7 cellular contexts compared by ENCODE assay signal in genomic region chr3:156817931-156818765, GRCh38. TPM values are rescaled to one million over a fixed set of nuclear protein-coding genes. Genes with fewer than 3 reads are reported as not detected.
A peak's percentile ranks its signal among the peaks of the same experiment; 100 is the strongest.
DNase-seq lines count a peak whose midpoint lies in the region; ATAC-seq and TF ChIP-seq lines count a peak whose summit lies in the region.

No MANE protein-coding gene starts in this region.

- H3K9ac ChIP-seq in SU-DHL-6 (ENCODE audit: low read length) (peak overlapping the region; percentile 58), fibroblast of lung (ENCODE audit: insufficient read depth, low read length) (peak overlapping the region; percentile 86)

- H3K27me3 Mint-ChIP-seq in GM23338 (ENCODE audit: insufficient read depth, low read depth, poor library complexity): peaks cover 37% of the 10 kb centered on the region

- H3K36me3 ChIP-seq in GM23338 (ENCODE audit: insufficient read depth): no peaks in the 10 kb centered on the region; the same call in 1 of the 2 replicates
- H3K36me3 ChIP-seq in SU-DHL-6 (ENCODE audit: low read length): no peaks in the 10 kb centered on the region
- H3K36me3 ChIP-seq in fibroblast of lung (ENCODE audit: control insufficient read depth, insufficient read depth, low read length): no peaks in the 10 kb centered on the region
- H3K36me3 ChIP-seq in spleen: no peaks in the 10 kb centered on the region
- H3K36me3 ChIP-seq in thyroid gland: no peaks in the 10 kb centered on the region

- ATAC-seq in GM23338 (no peak), GM21717 (IDR thresholded peaks at IDR 0.05; ENCODE audit: unreplicated experiment) (no peak)

- peak overlapping the region; percentile 51; the same call in 1 of the 2 replicates for H3K4me3 ChIP-seq in GM23338
- H3K4me3 ChIP-seq in SU-DHL-6 (ENCODE audit: insufficient read depth, low read length, poor library complexity, severe bottlenecking): peak overlapping the region; percentile 40
- H3K4me3 ChIP-seq in fibroblast of lung (replicated peaks in 1 of 4; ENCODE audit: control extremely low read depth in 1 of 4, insufficient read depth in 1 of 4, low read depth in 3 of 4, low read length in 4 of 4): peak overlapping the region in 1 of 4 experiments; percentile 48
- H3K4me3 ChIP-seq in spleen: peak overlapping the region in 2 of 8 donors; percentile 68 to 84
- no peak overlapping the region for H3K4me3 ChIP-seq in thyroid gland (replicated peaks in 1 of 3)

- H3K27ac ChIP-seq in GM23338 (ENCODE audit: low read depth) (no peak overlapping the region), SU-DHL-6 (ENCODE audit: low read depth, low read length) (peak overlapping the region; percentile 97), fibroblast of lung (ENCODE audit: insufficient read depth, low read length) (peak overlapping the region; percentile 98), spleen (peak overlapping the region in 6 of 8 donors; percentile 72 to 89 (median 85)), thyroid gland (no peak overlapping the region)

- no peaks in the 10 kb centered on the region for H3K9me3 Mint-ChIP-seq in GM23338

- H4K20me1 ChIP-seq in GM23338 (replicated peaks; ENCODE audit: insufficient read depth) (no peaks in the 10 kb centered on the region; the same call in 1 of the 2 replicates), SU-DHL-6 (ENCODE audit: low read depth, low read length) (no peaks in the 10 kb centered on the region), fibroblast of lung (ENCODE audit: control insufficient read depth, extremely low read depth, insufficient read depth, low read length) (no peaks in the 10 kb centered on the region)

- peaks cover 3% of the 10 kb centered on the region; the same call in 1 of the 3 replicates for H3K36me3 Mint-ChIP-seq in GM23338 (ENCODE audit: low read depth)

- H3K27me3 ChIP-seq in GM23338 (ENCODE audit: insufficient read depth) (peaks cover 77% of the 10 kb centered on the region), SU-DHL-6 (ENCODE audit: low read length) (no peaks in the 10 kb centered on the region), fibroblast of lung (ENCODE audit: control insufficient read depth, insufficient read depth, low read length) (no peaks in the 10 kb centered on the region), spleen (replicated peaks in 1 of 7) (no peaks in the 10 kb centered on the region), thyroid gland (no peaks in the 10 kb centered on the region)

- no peaks in the 10 kb centered on the region for H3F3A ChIP-seq in GM23338 (replicated peaks; ENCODE audit: low read depth)
- H3F3A ChIP-seq in SU-DHL-6 (ENCODE audit: insufficient read depth): peaks cover 52% of the 10 kb centered on the region

- DNase-seq in GM23338 (ENCODE audit: low spot score) (no peak), fibroblast of lung (ENCODE audit: low read depth in 2 of 2) (no peak), spleen (no peak), thyroid gland (no peak), NCI-H2171 treated with DMSO at 0.1 percent for 48 hours (lab: John Stamatoyannopoulos, UW) (no peak)

- peaks cover 24% of the 10 kb centered on the region for H3K4me1 Mint-ChIP-seq in GM23338

- TF ChIP-seq CTCF in GM23338 (conservative IDR thresholded peaks at IDR 0.05; ENCODE audit: low read depth in 2 of 2): no peak
- no peak for TF ChIP-seq CTCF in SU-DHL-6 (IDR thresholded peaks at IDR 0.05; ENCODE audit: insufficient read depth, low read length, poor library complexity, severe bottlenecking)
- TF ChIP-seq CTCF in fibroblast of lung (conservative IDR thresholded peaks at IDR 0.05 in 1 of 2, IDR thresholded peaks at IDR 0.05 in 1 of 2; ENCODE audit: low read depth in 1 of 2, low read length in 2 of 2): no peak
- TF ChIP-seq CTCF in spleen (IDR thresholded peaks at IDR 0.05 in 8 of 11, conservative IDR thresholded peaks at IDR 0.05 in 3 of 11): no peak
- no peak for TF ChIP-seq CTCF in thyroid gland (IDR thresholded peaks at IDR 0.05)

- no peaks in the 10 kb centered on the region for H3K9me2 ChIP-seq in GM23338 (ENCODE audit: insufficient read depth)
- no peaks in the 10 kb centered on the region for H3K9me2 ChIP-seq in SU-DHL-6 (replicated peaks; ENCODE audit: insufficient read depth, low read length)

- TF ChIP-seq POLR2A in spleen (IDR thresholded peaks at IDR 0.05) (no peak), thyroid gland (IDR thresholded peaks at IDR 0.05) (no peak)

- H3K9me3 ChIP-seq in SU-DHL-6 (ENCODE audit: insufficient read depth, low read length) (peaks cover 5% of the 10 kb centered on the region; the same call in 1 of the 2 replicates), fibroblast of lung (ENCODE audit: control insufficient read depth, insufficient read depth, low read depth, low read length) (no peaks in the 10 kb centered on the region), spleen (no peaks in the 10 kb centered on the region), thyroid gland (no peaks in the 10 kb centered on the region)

- WGBS in spleen, 5 donors: 86 to 97% (median 93%) methylated on average over 4 of the region's 4 CpGs
- WGBS in thyroid gland, 2 donors: 93 to 97% methylated on average over 4 of the region's 4 CpGs

- H3K27ac Mint-ChIP-seq in GM23338: no peak overlapping the region

- peak overlapping the region; percentile 78 for H3K4me2 ChIP-seq in GM23338
- peak overlapping the region; percentile 85 for H3K4me2 ChIP-seq in SU-DHL-6 (ENCODE audit: low read depth, low read length, poor library complexity, severe bottlenecking)
- H3K4me2 ChIP-seq in fibroblast of lung (ENCODE audit: extremely low read depth, insufficient read depth, low read length): peak overlapping the region; percentile 79

- peaks cover 16% of the 10 kb centered on the region for H3K4me1 ChIP-seq in GM23338 (ENCODE audit: insufficient read depth)
- peaks cover 12% of the 10 kb centered on the region for H3K4me1 ChIP-seq in fibroblast of lung (ENCODE audit: control insufficient read depth, extremely low read depth, insufficient read depth, low read length)
- peaks cover 7 to 30% (median 18%) of the 10 kb centered on the region in 6 donors for H3K4me1 ChIP-seq in spleen
- peaks cover 3 to 11% of the 10 kb centered on the region in 2 donors for H3K4me1 ChIP-seq in thyroid gland

- intact Hi-C loops in spleen (cut with DNase I; ENCODE audit: low total_unique reads) (loop anchor here (10.0 kb wide), 2 partner anchors 143 to 247 kb away; partner anchors contain the start of gene TIPARP), thyroid gland (cut with DNase I) (loop anchor here (10.0 kb wide), 2 partner anchors 143 to 317 kb away; partner anchors contain the start of gene TIPARP)

- H2AFZ ChIP-seq in GM23338 (no peak overlapping the region), SU-DHL-6 (ENCODE audit: low read depth, low read length, severe bottlenecking) (no peak overlapping the region), fibroblast of lung (ENCODE audit: low read length) (no peak overlapping the region)

- H3K79me2 ChIP-seq in GM23338 (replicated peaks; ENCODE audit: insufficient read depth) (no peaks in the 10 kb centered on the region), SU-DHL-6 (ENCODE audit: insufficient read depth, low read length) (no peaks in the 10 kb centered on the region), fibroblast of lung (ENCODE audit: control insufficient read depth, insufficient read depth, low read length) (no peaks in the 10 kb centered on the region)

- H3K4me3 Mint-ChIP-seq in GM23338: peak overlapping the region; percentile 43; the same call in 2 of the 3 replicates

TF ChIP-seq in GM23338, 12 proteins besides CTCF, POLR2A, EP300 and RAD21 (continues in another document):
- TF ChIP-seq ETS1 (IDR thresholded peaks at IDR 0.05) (no peak), ZNF331 (CRISPR knock-in tag; IDR thresholded peaks at IDR 0.05; ENCODE audit: low read depth) (no peak)

RNA-seq across cellular contexts. Expression of gene LEKR1, which starts 8.0 kb away (rescaled TPM):
- total RNA-seq in GM23338 (2014; rRNA removed; shearing (Covaris generic)): not detected in 2 replicates
- polyA plus RNA-seq in GM23338 (2016; fragmentation: Nextera tagmentation; extraction: Ambion mirVana) (not detected in 2 replicates), fibroblast of lung (0.28 and 0.35 TPM in 2 replicates), spleen (under 1 TPM; 0.48 to 0.99 (median 0.96) TPM)
- total RNA-seq in fibroblast of lung (0.26 and 1.3 TPM in 2 replicates), spleen (1 to 10 TPM; 1.9 to 7.5 (median 3.0) TPM), thyroid gland (1 to 10 TPM; 6.3 to 7.5 (median 6.8) TPM)
- polyA plus RNA-seq in fibroblast of lung (2012): 0.09 and 0.22 TPM in 2 replicates
- not detected in 2 replicates for polyA minus RNA-seq in fibroblast of lung (ENCODE audit: low replicate concordance)

Comparison
In these comparisons a context has a peak if more than half of its experiments do, and no peak if none do; other contexts are left out.
1. H3K27ac ChIP-seq: peak in SU-DHL-6 (single experiment), fibroblast of lung (single experiment) and spleen (6 of 8); none in GM23338 (single experiment) and thyroid gland (0 of 3).
2. H3K4me3 ChIP-seq: peak in GM23338 (single experiment) and SU-DHL-6 (single experiment); none in thyroid gland (0 of 3).
3. Peak in every context shown above with its lines, with median percentiles within 50 percentile points of each other: H3K4me2 ChIP-seq.